ENCODE assay signal across 8 cellular contexts in the genomic region with DNA sequence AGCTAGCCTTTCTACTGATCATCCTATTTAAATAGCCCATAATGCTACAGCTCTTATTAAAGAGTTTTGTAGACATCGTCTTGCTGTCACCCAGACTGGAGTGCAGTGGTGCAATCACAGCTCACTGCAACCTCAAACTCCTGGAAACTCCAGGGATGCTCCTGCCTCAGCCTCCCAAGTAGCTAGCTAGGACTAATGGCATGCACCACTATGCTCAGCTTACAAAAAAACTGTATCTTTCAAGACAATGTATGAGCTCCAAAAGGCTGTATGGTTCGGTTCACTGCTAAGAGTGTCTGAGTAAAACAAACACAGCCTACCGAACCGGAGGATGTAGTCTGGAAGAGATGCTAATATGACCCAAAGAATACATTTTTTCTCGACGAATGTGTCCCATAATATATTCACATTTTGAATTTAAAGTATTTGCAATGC. TPM values are rescaled to one million over a fixed set of nuclear protein-coding genes. Genes with fewer than 3 reads are reported as not detected.
DNase-seq lines count a peak whose midpoint lies in the region; ATAC-seq and TF ChIP-seq lines count a peak whose summit lies in the region.

No MANE protein-coding gene starts in this region.

- no peaks in the 10 kb centered on the region for H3K9me3 ChIP-seq in fibroblast of lung (ENCODE audit: control insufficient read depth, insufficient read depth, low read depth, low read length)

- peaks cover 75% of the 10 kb centered on the region for H3K79me2 ChIP-seq in fibroblast of lung (ENCODE audit: control insufficient read depth, insufficient read depth, low read length)

- peak overlapping the region; percentile 99 for H3K27ac ChIP-seq in VCaP
- H3K27ac ChIP-seq in fibroblast of lung (ENCODE audit: insufficient read depth, low read length), result no peak overlapping the region

- H3K27me3 Mint-ChIP-seq in activated CD4-positive, alpha-beta T cell treated with anti-CD3 and anti-CD28 coated beads, Interleukin-2, amount 10 ng/mL, durations not matched to agents 24 days and 14 days, result no peaks in the 10 kb centered on the region
- H3K27me3 Mint-ChIP-seq in stimulated activated memory B cell treated with anti-CD40 and anti-IgM and Interleukin-4, amounts not matched to agents 10 μg/mL and 1 μg/mL and 100 μg/mL, for 72 hours, result no peaks in the 10 kb centered on the region

- H3K36me3 Mint-ChIP-seq in activated CD4-positive, alpha-beta T cell treated with anti-CD3 and anti-CD28 coated beads, Interleukin-2, amount 10 ng/mL, durations not matched to agents 24 days and 14 days (ENCODE audit: low read depth), result peaks cover 74% of the 10 kb centered on the region
- H3K36me3 Mint-ChIP-seq in stimulated activated memory B cell treated with anti-CD40 and anti-IgM and Interleukin-4, amounts not matched to agents 10 μg/mL and 1 μg/mL and 100 μg/mL, for 72 hours, result peaks cover 78% of the 10 kb centered on the region

- H3K27me3 ChIP-seq in fibroblast of lung (ENCODE audit: control insufficient read depth, insufficient read depth, low read length), result no peaks in the 10 kb centered on the region

- peak overlapping the region; percentile 79 for H3K27ac Mint-ChIP-seq in activated CD4-positive, alpha-beta T cell treated with anti-CD3 and anti-CD28 coated beads, Interleukin-2, amount 10 ng/mL, durations not matched to agents 24 days and 14 days
- peak overlapping the region; percentile 98 for H3K27ac Mint-ChIP-seq in stimulated activated memory B cell treated with anti-CD40 and anti-IgM and Interleukin-4, amounts not matched to agents 10 μg/mL and 1 μg/mL and 100 μg/mL, for 72 hours

- H3K4me1 Mint-ChIP-seq in activated CD4-positive, alpha-beta T cell treated with anti-CD3 and anti-CD28 coated beads, Interleukin-2, amount 10 ng/mL, durations not matched to agents 24 days and 14 days, result peaks cover 57% of the 10 kb centered on the region
- H3K4me1 Mint-ChIP-seq in stimulated activated memory B cell treated with anti-CD40 and anti-IgM and Interleukin-4, amounts not matched to agents 10 μg/mL and 1 μg/mL and 100 μg/mL, for 72 hours, result peaks cover 63% of the 10 kb centered on the region

- H3K9me3 Mint-ChIP-seq in activated CD4-positive, alpha-beta T cell treated with anti-CD3 and anti-CD28 coated beads, Interleukin-2, amount 10 ng/mL, durations not matched to agents 24 days and 14 days, result no peaks in the 10 kb centered on the region
- H3K9me3 Mint-ChIP-seq in stimulated activated memory B cell treated with anti-CD40 and anti-IgM and Interleukin-4, amounts not matched to agents 10 μg/mL and 1 μg/mL and 100 μg/mL, for 72 hours, result no peaks in the 10 kb centered on the region

- ATAC-seq in stimulated activated memory B cell treated with anti-CD40 and anti-IgM and Interleukin-4, amounts not matched to agents 10 μg/mL and 1 μg/mL and 100 μg/mL, for 72 hours, result no peak
- ATAC-seq in GM19397 (IDR thresholded peaks at IDR 0.05; ENCODE audit: unreplicated experiment), result no peak

- H3K4me1 ChIP-seq in fibroblast of lung (ENCODE audit: control insufficient read depth, extremely low read depth, insufficient read depth, low read length), result peaks cover 4% of the 10 kb centered on the region

- H3K4me3 ChIP-seq in fibroblast of lung (replicated peaks in 1 of 4; ENCODE audit: control extremely low read depth in 1 of 4, insufficient read depth in 1 of 4, low read depth in 3 of 4, low read length in 4 of 4), result peak overlapping the region; percentile 78 to 98 (median 92)

- H3K9ac ChIP-seq in fibroblast of lung (ENCODE audit: insufficient read depth, low read length), result no peak overlapping the region

- intact Hi-C loops in activated CD4-positive, alpha-beta T cell treated with anti-CD3 and anti-CD28 coated beads, Interleukin-2, amount 10 ng/mL, durations not matched to agents 24 days and 14 days (cut with micrococcal nuclease), result loop anchor here (1.0 kb wide), 1 partner anchor 21 kb away; no protein-coding TSS in a partner anchor

- peak overlapping the region; percentile 42 for H3K4me2 ChIP-seq in fibroblast of lung (ENCODE audit: extremely low read depth, insufficient read depth, low read length)

- H3K36me3 ChIP-seq in fibroblast of lung (ENCODE audit: control insufficient read depth, insufficient read depth, low read length), result peaks cover 12% of the 10 kb centered on the region

- no peak for TF ChIP-seq CTCF in VCaP (conservative IDR thresholded peaks at IDR 0.05)
- no peak for TF ChIP-seq CTCF in fibroblast of lung (conservative IDR thresholded peaks at IDR 0.05 in 1 of 2, IDR thresholded peaks at IDR 0.05 in 1 of 2; ENCODE audit: low read depth in 1 of 2, low read length in 2 of 2)

- no peak overlapping the region for H2AFZ ChIP-seq in fibroblast of lung (ENCODE audit: low read length)

- H4K20me1 ChIP-seq in fibroblast of lung (ENCODE audit: control insufficient read depth, extremely low read depth, insufficient read depth, low read length), result peaks cover 3% of the 10 kb centered on the region

- H3K4me3 Mint-ChIP-seq in activated CD4-positive, alpha-beta T cell treated with anti-CD3 and anti-CD28 coated beads, Interleukin-2, amount 10 ng/mL, durations not matched to agents 24 days and 14 days, result peak overlapping the region; percentile 100
- peak overlapping the region; percentile 97 for H3K4me3 Mint-ChIP-seq in stimulated activated memory B cell treated with anti-CD40 and anti-IgM and Interleukin-4, amounts not matched to agents 10 μg/mL and 1 μg/mL and 100 μg/mL, for 72 hours

- DNase-seq in activated CD4-positive, alpha-beta T cell treated with anti-CD3 and anti-CD28 coated beads, Interleukin-2, amount 10 ng/mL, durations not matched to agents 24 days and 14 days, result peak; percentile 63
- DNase-seq in activated CD4-positive, alpha-beta T cell treated with anti-CD3 and anti-CD28 coated beads for 1 hour, result no peak
- DNase-seq in fibroblast of lung (ENCODE audit: low read depth in 2 of 2) (peak in 1 of 2 donors; percentile 32), HuH-7 (ENCODE audit: low spot score) (no peak), glomerular visceral epithelial cell (ENCODE audit: extremely low spot score) (no peak)

RNA-seq across cellular contexts. Expression of a gene that starts 2.6 kb away (rescaled TPM):
- total RNA-seq in activated CD4-positive, alpha-beta T cell treated with anti-CD3 and anti-CD28 coated beads, Interleukin-2, amount 10 ng/mL, durations not matched to agents 24 days and 14 days, result 328 and 342 TPM in 2 replicates
- total RNA-seq in fibroblast of lung, result 111 and 148 TPM in 2 replicates
- polyA plus RNA-seq in fibroblast of lung, result 77.1 and 78.5 TPM in 2 replicates
- polyA plus RNA-seq in fibroblast of lung (2012), result 56.7 and 69.0 TPM in 2 replicates
- polyA minus RNA-seq in fibroblast of lung (ENCODE audit: low replicate concordance), result 7.5 and 15.5 TPM in 2 replicates

RNA-seq across cellular contexts. Expression of a gene that starts 2.8 kb away (rescaled TPM):
- 21.6 and 22.2 TPM in 2 replicates for total RNA-seq in activated CD4-positive, alpha-beta T cell treated with anti-CD3 and anti-CD28 coated beads, Interleukin-2, amount 10 ng/mL, durations not matched to agents 24 days and 14 days
- total RNA-seq in fibroblast of lung, result 19.3 and 22.1 TPM in 2 replicates
- 11.1 and 29.0 TPM in 2 replicates for polyA plus RNA-seq in fibroblast of lung
- 7.9 and 17.2 TPM in 2 replicates for polyA plus RNA-seq in fibroblast of lung (2012)
- 9.4 TPM in 1 of 2 replicates, not detected in the other for polyA minus RNA-seq in fibroblast of lung (ENCODE audit: low replicate concordance)

RNA-seq across cellular contexts. Expression of a gene that starts 45.4 kb away (rescaled TPM):
- 48.5 and 55.1 TPM in 2 replicates for total RNA-seq in activated CD4-positive, alpha-beta T cell treated with anti-CD3 and anti-CD28 coated beads, Interleukin-2, amount 10 ng/mL, durations not matched to agents 24 days and 14 days
- total RNA-seq in fibroblast of lung, result 22.3 and 24.1 TPM in 2 replicates
- 25.3 and 25.6 TPM in 2 replicates for polyA plus RNA-seq in fibroblast of lung
- 16.2 and 16.3 TPM in 2 replicates for polyA plus RNA-seq in fibroblast of lung (2012)
- polyA minus RNA-seq in fibroblast of lung (ENCODE audit: low replicate concordance), result 2.4 and 4.8 TPM in 2 replicates
